Comparison of ENCODE assay signal across 8 cellular contexts in the genomic region with DNA sequence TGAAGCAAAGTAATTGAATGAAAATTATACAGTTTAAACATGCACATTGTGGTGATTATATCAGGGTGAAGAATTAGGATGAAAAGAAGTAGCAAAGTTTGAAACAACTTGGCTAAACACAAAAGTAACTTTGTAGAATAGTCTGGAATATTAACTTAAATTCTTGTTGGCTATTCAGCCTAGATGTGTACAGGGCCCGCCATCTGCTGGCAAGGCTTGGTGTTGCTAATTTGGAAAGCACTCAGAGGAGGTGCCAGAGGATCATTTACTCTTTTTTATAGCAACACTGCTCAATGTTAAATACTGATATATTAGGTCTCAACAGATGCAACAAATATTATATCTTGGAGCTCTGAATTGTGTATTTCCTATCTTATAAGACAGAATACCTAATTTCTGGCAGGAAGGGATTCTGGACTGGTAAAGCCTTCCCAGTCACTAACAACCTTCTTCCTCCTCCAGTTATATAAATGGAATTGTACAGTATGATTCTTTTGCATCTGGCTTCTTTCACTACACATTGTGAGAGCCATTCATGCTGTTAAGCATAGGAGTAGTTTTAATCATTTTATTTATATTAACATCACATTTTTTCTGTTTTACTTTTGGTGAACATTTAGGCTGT. TPM values are rescaled to one million over a fixed set of nuclear protein-coding genes. Genes with fewer than 3 reads are reported as not detected.
DNase-seq lines count a peak whose midpoint lies in the region; ATAC-seq and TF ChIP-seq lines count a peak whose summit lies in the region.

No MANE protein-coding gene starts in this region.

- no peak overlapping the region for H3K4me3 Mint-ChIP-seq in activated T-helper 1 cell treated with anti-CD3 and anti-CD28 coated beads, Interleukin-12 subunit alpha, Interleukin-12 subunit beta, Interleukin-2, Interleukin-4 antibody, amounts not matched to agents 30 ng/mL and 10 ng/mL and 1 ng/mL, durations not matched to agents 14 hours and 24 hours and 36 hours

- CTCF ChIA-PET in Panc1 (lab: Charles Lee) = interaction anchor here (1.1 to 1.8 kb wide), 2 partner anchors 108 to 115 kb away, joined by 3 to 9 read pairs; a partner anchor contains a TSS

- H2AK5ac ChIP-seq in neuronal stem cell (ENCODE audit: low read depth, low read length) = no peak overlapping the region

- no peak overlapping the region for H2BK12ac ChIP-seq in neuronal stem cell (ENCODE audit: low read length)

- H3K4me3 ChIP-seq in Panc1 (ENCODE audit: low read depth in 2 of 2, low read length in 2 of 2) = no peak overlapping the region
- H3K4me3 ChIP-seq in neuronal stem cell (ENCODE audit: low read length in 2 of 2) = no peak overlapping the region

- no peak overlapping the region for H2AFZ ChIP-seq in neuronal stem cell (ENCODE audit: low read length)

- H3K18ac ChIP-seq in neuronal stem cell (ENCODE audit: low read length) = no peak overlapping the region

- H2BK5ac ChIP-seq in neuronal stem cell (ENCODE audit: low read length) = no peak overlapping the region

- TF ChIP-seq CTCF in Panc1 (IDR thresholded peaks at IDR 0.05) = peak; percentile 88

- no peak overlapping the region for H3K23ac ChIP-seq in neuronal stem cell (ENCODE audit: low read depth, low read length, poor library complexity)

- H3K27me3 ChIP-seq in Panc1 (ENCODE audit: control insufficient read depth, insufficient read depth, low read length) (no peaks in the 10 kb centered on the region), neuronal stem cell (ENCODE audit: control insufficient read depth in 3 of 3, insufficient read depth in 3 of 3, low read depth in 1 of 3, low read length in 3 of 3) (no peaks in the 10 kb centered on the region)

- no peak overlapping the region for H3K4me2 ChIP-seq in neuronal stem cell (ENCODE audit: insufficient read depth, low read length, poor library complexity, severe bottlenecking)

- peaks cover 5% of the 10 kb centered on the region for H3K27me3 Mint-ChIP-seq in activated T-helper 1 cell treated with anti-CD3 and anti-CD28 coated beads, Interleukin-12 subunit alpha, Interleukin-12 subunit beta, Interleukin-2, Interleukin-4 antibody, amounts not matched to agents 30 ng/mL and 10 ng/mL and 1 ng/mL, durations not matched to agents 14 hours and 24 hours and 36 hours (ENCODE audit: insufficient read depth)

- no peak overlapping the region for H2BK120ac ChIP-seq in neuronal stem cell (ENCODE audit: low read depth, low read length)

- no peak overlapping the region for H3K27ac Mint-ChIP-seq in activated T-helper 1 cell treated with anti-CD3 and anti-CD28 coated beads, Interleukin-12 subunit alpha, Interleukin-12 subunit beta, Interleukin-2, Interleukin-4 antibody, amounts not matched to agents 30 ng/mL and 10 ng/mL and 1 ng/mL, durations not matched to agents 14 hours and 24 hours and 36 hours

- H4K91ac ChIP-seq in neuronal stem cell (ENCODE audit: low read depth, low read length, poor library complexity) = no peak overlapping the region

- H3K27ac ChIP-seq in Panc1 (ENCODE audit: low read length) (no peak overlapping the region), neuronal stem cell (replicated peaks; ENCODE audit: low read length) (no peak overlapping the region), substantia nigra (ENCODE audit: low read depth, low read length, poor library complexity, severe bottlenecking) (no peak overlapping the region)

- H2BK15ac ChIP-seq in neuronal stem cell (ENCODE audit: low read length) = no peak overlapping the region

- H3K14ac ChIP-seq in neuronal stem cell (ENCODE audit: low read length) = no peak overlapping the region

- no peaks in the 10 kb centered on the region for H3K36me3 ChIP-seq in Panc1 (ENCODE audit: control insufficient read depth, insufficient read depth, low read length)
- peaks cover 7 to 27% of the 10 kb centered on the region in 2 donors for H3K36me3 ChIP-seq in neuronal stem cell (replicated peaks in 1 of 2; ENCODE audit: control insufficient read depth in 2 of 2, insufficient read depth in 2 of 2, low read length in 2 of 2)

- in situ Hi-C loops in Panc1 (cut with HindIII; ENCODE audit: low pct_unique_long_range_greater_than_20kb, low sequenced_read_pairs) = no loop called here

- peak; percentile 39 to 55 for DNase-seq in AML-193 (lab: John Stamatoyannopoulos, UW)
- peak; percentile 30 for DNase-seq in HS-5 (ENCODE audit: low read depth)
- peak; percentile 51 for DNase-seq in Panc1 (ENCODE audit: low read depth, low spot score)
- DNase-seq in activated T-helper 1 cell treated with anti-CD3 and anti-CD28 coated beads, Interleukin-12 subunit alpha, Interleukin-12 subunit beta, Interleukin-2, Interleukin-4 antibody, amounts not matched to agents 30 ng/mL and 10 ng/mL and 1 ng/mL, durations not matched to agents 14 hours and 24 hours and 36 hours (ENCODE audit: low spot score) = peak; percentile 43
- peak; percentile 14 for DNase-seq in fibroblast of the conjunctiva (ENCODE audit: low read depth)
- DNase-seq in neuronal stem cell (ENCODE audit: low spot score) = peak; percentile 42
- peak in 44 of 49 donors; percentile 4 to 86 (median 61) for DNase-seq in substantia nigra (lab: John Stamatoyannopoulos, UW)

- H3K9me3 ChIP-seq in Panc1 (ENCODE audit: control insufficient read depth, insufficient read depth, low read depth, low read length) = no peaks in the 10 kb centered on the region
- H3K9me3 ChIP-seq in neuronal stem cell (replicated peaks in 1 of 2; ENCODE audit: control insufficient read depth in 2 of 2, insufficient read depth in 1 of 2, low read depth in 1 of 2, low read length in 2 of 2) = no peaks in the 10 kb centered on the region

- H3K4me1 Mint-ChIP-seq in activated T-helper 1 cell treated with anti-CD3 and anti-CD28 coated beads, Interleukin-12 subunit alpha, Interleukin-12 subunit beta, Interleukin-2, Interleukin-4 antibody, amounts not matched to agents 30 ng/mL and 10 ng/mL and 1 ng/mL, durations not matched to agents 14 hours and 24 hours and 36 hours (ENCODE audit: low read depth) = no peaks in the 10 kb centered on the region

- POLR2A ChIA-PET in Panc1 (lab: Charles Lee) = no interaction called here

- WGBS in neuronal stem cell (ENCODE audit: extremely low coverage in 2 of 2, insufficient read length in 2 of 2, insufficient replicate concordance in 1 of 2), 2 donors = no CpG with 5 or more reads among the region's 1 CpG

- no peak overlapping the region for H3K4ac ChIP-seq in neuronal stem cell (ENCODE audit: low read length)

- no peaks in the 10 kb centered on the region for H3K79me1 ChIP-seq in neuronal stem cell (ENCODE audit: low read depth, low read length)

- peak; percentile 72 for ATAC-seq in GM19043 (IDR thresholded peaks at IDR 0.05; ENCODE audit: low read depth, unreplicated experiment)
- peak; percentile 93 for ATAC-seq in Panc1

- intact Hi-C loops in Panc1 (cut with micrococcal nuclease; ENCODE audit: unreplicated experiment) = loop anchor here (2.0 kb wide), 1 partner anchor 112 kb away; no protein-coding TSS in a partner anchor
- intact Hi-C loops in activated T-helper 1 cell treated with anti-CD3 and anti-CD28 coated beads, Interleukin-12 subunit alpha, Interleukin-12 subunit beta, Interleukin-2, Interleukin-4 antibody, amounts not matched to agents 30 ng/mL and 10 ng/mL and 1 ng/mL, durations not matched to agents 14 hours and 24 hours and 36 hours (cut with micrococcal nuclease) = loop anchor here (1.0 to 5.0 kb wide), 4 partner anchors 108 to 771 kb away; a partner anchor contains a TSS

- H3K9ac ChIP-seq in neuronal stem cell (ENCODE audit: low read depth, low read length, poor library complexity) = no peak overlapping the region

- no peaks in the 10 kb centered on the region for H3K36me3 Mint-ChIP-seq in activated T-helper 1 cell treated with anti-CD3 and anti-CD28 coated beads, Interleukin-12 subunit alpha, Interleukin-12 subunit beta, Interleukin-2, Interleukin-4 antibody, amounts not matched to agents 30 ng/mL and 10 ng/mL and 1 ng/mL, durations not matched to agents 14 hours and 24 hours and 36 hours (ENCODE audit: low read depth)

- no peaks in the 10 kb centered on the region for H3K4me1 ChIP-seq in Panc1 (ENCODE audit: control insufficient read depth, insufficient read depth, low read length)
- no peaks in the 10 kb centered on the region for H3K4me1 ChIP-seq in neuronal stem cell (ENCODE audit: control insufficient read depth in 2 of 2, insufficient read depth in 1 of 2, low read depth in 1 of 2, low read length in 2 of 2)

- H4K8ac ChIP-seq in neuronal stem cell (ENCODE audit: low read depth, low read length) = no peak overlapping the region

- no TSS peak for BruUV-seq in Panc1 (replicated peaks; lab: Mats Ljungman, UMichigan)

- H3K9me3 Mint-ChIP-seq in activated T-helper 1 cell treated with anti-CD3 and anti-CD28 coated beads, Interleukin-12 subunit alpha, Interleukin-12 subunit beta, Interleukin-2, Interleukin-4 antibody, amounts not matched to agents 30 ng/mL and 10 ng/mL and 1 ng/mL, durations not matched to agents 14 hours and 24 hours and 36 hours = no peaks in the 10 kb centered on the region

RNA-seq across cellular contexts. Expression of a gene that starts 36.1 kb away (rescaled TPM):
- 21.7 TPM for total RNA-seq in Panc1 (2021; ENCODE audit: unreplicated experiment)
- polyA plus RNA-seq in Panc1 (2012; ENCODE audit: insufficient read length) = 14.2 TPM
- 5.0 TPM in 2 replicates for total RNA-seq in activated T-helper 1 cell treated with anti-CD3 and anti-CD28 coated beads, Interleukin-12 subunit alpha, Interleukin-12 subunit beta, Interleukin-2, Interleukin-4 antibody, amounts not matched to agents 30 ng/mL and 10 ng/mL and 1 ng/mL, durations not matched to agents 14 hours and 24 hours and 36 hours
- polyA plus RNA-seq in neuronal stem cell (2013, experiment 1 of 2) = 28.0 TPM
- polyA plus RNA-seq in neuronal stem cell (2013, experiment 2 of 2) = 29.0 TPM

RNA-seq across cellular contexts. Expression of a gene that starts 38.0 kb away (rescaled TPM):
- total RNA-seq in Panc1 (2021; ENCODE audit: unreplicated experiment) = 39.3 TPM
- 29.3 TPM for polyA plus RNA-seq in Panc1 (2012; ENCODE audit: insufficient read length)
- 13.6 and 14.8 TPM in 2 replicates for total RNA-seq in activated T-helper 1 cell treated with anti-CD3 and anti-CD28 coated beads, Interleukin-12 subunit alpha, Interleukin-12 subunit beta, Interleukin-2, Interleukin-4 antibody, amounts not matched to agents 30 ng/mL and 10 ng/mL and 1 ng/mL, durations not matched to agents 14 hours and 24 hours and 36 hours
- polyA plus RNA-seq in neuronal stem cell (2013, experiment 1 of 2) = 19.4 TPM
- 19.4 TPM for polyA plus RNA-seq in neuronal stem cell (2013, experiment 2 of 2)
